Comparison of ENCODE assay signal across 10 cellular contexts in genomic region chr3:129793356-129793755, GRCh38.
DNase-seq lines count a peak whose midpoint lies in the region; ATAC-seq and TF ChIP-seq lines count a peak whose summit lies in the region.
"Had no signal": no experiment of that assay in that cellular context is flagged by ENCODE, and none has a peak within 500 bp of the region (broad histone marks: within the 10 kb centered on the region; RNA-seq: fewer than 3 reads in every experiment).

No MANE protein-coding gene starts in this region.

- TF ChIP-seq POLR2A in Peyer's patch (IDR thresholded peaks at IDR 0.05) (no peak), spleen (IDR thresholded peaks at IDR 0.05) (no peak)

- no peak overlapping the region for H4K8ac ChIP-seq in trophoblast cell (ENCODE audit: low read depth, low read length)

- no peak overlapping the region for H4K91ac ChIP-seq in trophoblast cell (ENCODE audit: low read depth, low read length)

- peaks cover 16% of the 10 kb centered on the region for H3F3A ChIP-seq in GM23248 (ENCODE audit: insufficient read depth)

- H3K23ac ChIP-seq in trophoblast cell (ENCODE audit: low read length) = no peak overlapping the region

- no peaks in the 10 kb centered on the region for H3K9me2 ChIP-seq in GM23248 (ENCODE audit: insufficient read depth)

- H3K27me3 ChIP-seq in GM23248 (replicated peaks; ENCODE audit: insufficient read depth) (no peaks in the 10 kb centered on the region), trophoblast cell (ENCODE audit: insufficient read depth, low read length) (no peaks in the 10 kb centered on the region), Peyer's patch (no peaks in the 10 kb centered on the region), spleen (replicated peaks in 1 of 7) (no peaks in the 10 kb centered on the region)

- no peak overlapping the region for H3K14ac ChIP-seq in trophoblast cell (ENCODE audit: low read length)

- no peak overlapping the region for H2BK12ac ChIP-seq in trophoblast cell (ENCODE audit: low read length)

- no peak overlapping the region for H3K9ac ChIP-seq in GM23248
- peak overlapping the region; percentile 70 for H3K9ac ChIP-seq in trophoblast cell (ENCODE audit: low read length)

- H3K18ac ChIP-seq in trophoblast cell (ENCODE audit: low read length) = no peak overlapping the region

- peak overlapping the region; percentile 99 for H3K4ac ChIP-seq in trophoblast cell (ENCODE audit: low read depth, low read length)

- no peak overlapping the region for H4K12ac ChIP-seq in trophoblast cell (ENCODE audit: low read depth, low read length)

- H2BK120ac ChIP-seq in trophoblast cell (ENCODE audit: insufficient read depth, low read length, poor library complexity) = no peak overlapping the region

- no peak overlapping the region for H2AK5ac ChIP-seq in trophoblast cell (ENCODE audit: low read length)

- no peak overlapping the region for H3K4me2 ChIP-seq in GM23248 (ENCODE audit: unreplicated experiment)
- H3K4me2 ChIP-seq in trophoblast cell (ENCODE audit: low read length) = peak overlapping the region; percentile 66

- in situ Hi-C loops in GM23248 (cut with MboI) = no loop called here

- H3K36me3 ChIP-seq in GM23248 (ENCODE audit: low read depth) (no peaks in the 10 kb centered on the region), trophoblast cell (ENCODE audit: control insufficient read depth in 1 of 2, insufficient read depth in 2 of 2, low read length in 2 of 2) (no peaks in the 10 kb centered on the region), Peyer's patch (no peaks in the 10 kb centered on the region), spleen (no peaks in the 10 kb centered on the region)

- H3K27ac ChIP-seq in GM23248 (no peak overlapping the region), epithelial cell of prostate (peak overlapping the region; percentile 100), trophoblast cell (ENCODE audit: low read depth, low read length) (peak overlapping the region; percentile 39), Peyer's patch (no peak overlapping the region), spleen (peak overlapping the region in 4 of 8 donors; percentile 59 to 77 (median 66))

- 96 to 100% methylated on average over 1 of the region's 1 CpG for WGBS in GM23248 (ENCODE audit: low coverage in 1 of 2, low lambda C conversion rate in 2 of 2, missing lambda C conversion rate in 2 of 2), 2 experiments
- no CpG with 5 or more reads among the region's 1 CpG for WGBS in trophoblast cell (ENCODE audit: extremely low coverage, insufficient coverage, insufficient read length)
- WGBS in spleen, 5 donors = 31 to 78% (median 56%) methylated on average over 1 of the region's 1 CpG

- intact Hi-C loops in spleen (cut with DNase I; ENCODE audit: low total_unique reads) = no loop called here

- H3K9me3 ChIP-seq in GM23248 (ENCODE audit: low read depth) (no peaks in the 10 kb centered on the region), trophoblast cell (ENCODE audit: insufficient read depth, low read depth, low read length) (no peaks in the 10 kb centered on the region), Peyer's patch (no peaks in the 10 kb centered on the region), spleen (no peaks in the 10 kb centered on the region)

- H3K79me2 ChIP-seq in GM23248 (ENCODE audit: insufficient read depth) = peaks cover 17% of the 10 kb centered on the region; the same call in 1 of the 2 replicates
- H3K79me2 ChIP-seq in trophoblast cell (ENCODE audit: control insufficient read depth, insufficient read depth, low read length, poor library complexity) = peaks cover 5% of the 10 kb centered on the region

- peaks cover 14% of the 10 kb centered on the region for H3K79me1 ChIP-seq in trophoblast cell (ENCODE audit: low read length)

- DNase-seq in GM23248 = peak; percentile 31
- DNase-seq in NOMO-1 (lab: John Stamatoyannopoulos, UW; ENCODE audit: unreplicated experiment in 2 of 2) = peak; percentile 53 to 86
- no peak for DNase-seq in epithelial cell of prostate (ENCODE audit: low read depth, low spot score)
- peak; percentile 32 to 77 for DNase-seq in trophoblast cell
- no peak for DNase-seq in Peyer's patch
- DNase-seq in spleen = no peak
- no peak for DNase-seq in GOT3 (lab: John Stamatoyannopoulos, UW)
- DNase-seq: EL, islet precursor cell had no signal

- no peak overlapping the region for H2AFZ ChIP-seq in GM23248
- no peak overlapping the region for H2AFZ ChIP-seq in trophoblast cell (ENCODE audit: insufficient read depth, low read length, poor library complexity)

- H2BK5ac ChIP-seq in trophoblast cell (ENCODE audit: low read depth, low read length, poor library complexity) = no peak overlapping the region

- peaks cover 33% of the 10 kb centered on the region for H3K4me1 ChIP-seq in GM23248 (ENCODE audit: insufficient read depth)
- peaks cover 0 to 2% of the 10 kb centered on the region in 2 experiments for H3K4me1 ChIP-seq in trophoblast cell (ENCODE audit: control insufficient read depth in 1 of 2, insufficient read depth in 2 of 2, low read length in 2 of 2)
- peaks cover 0 to 16% (median 0%) of the 10 kb centered on the region in 4 donors for H3K4me1 ChIP-seq in Peyer's patch
- peaks cover 18 to 35% (median 24%) of the 10 kb centered on the region in 6 donors for H3K4me1 ChIP-seq in spleen

- H3K4me3 ChIP-seq in GM23248 (no peak overlapping the region), trophoblast cell (ENCODE audit: low read depth, low read length) (no peak overlapping the region), Peyer's patch (no peak overlapping the region), spleen (no peak overlapping the region)

- TF ChIP-seq CTCF in Peyer's patch (IDR thresholded peaks at IDR 0.05) = no peak
- TF ChIP-seq CTCF in spleen (IDR thresholded peaks at IDR 0.05 in 8 of 11, conservative IDR thresholded peaks at IDR 0.05 in 3 of 11) = no peak

- ATAC-seq in GM21367 (IDR thresholded peaks at IDR 0.05; ENCODE audit: unreplicated experiment) = no peak

- no peaks in the 10 kb centered on the region for H4K20me1 ChIP-seq in GM23248 (ENCODE audit: insufficient read depth)

Comparison
In these comparisons a context has a peak if more than half of its experiments do, and no peak if none do; other contexts are left out.
1. DNase-seq: peak in GM23248 (single experiment), NOMO-1 (2 of 2) and trophoblast cell (2 of 2); none in epithelial cell of prostate (single experiment), Peyer's patch (0 of 3), spleen (single experiment) and GOT3 (single experiment).
2. H3K27ac ChIP-seq: peak in epithelial cell of prostate (single experiment) and trophoblast cell (single experiment); none in GM23248 (single experiment) and Peyer's patch (0 of 4).